Comparison of ENCODE assay signal across 19 cellular contexts in genomic region chr17:80099291-80100034, GRCh38. TPM values are rescaled to one million over a fixed set of nuclear protein-coding genes. Genes with fewer than 3 reads are reported as not detected.
A peak's percentile ranks its signal among the peaks of the same experiment; 100 is the strongest.
DNase-seq lines count a peak whose midpoint lies in the region; ATAC-seq and TF ChIP-seq lines count a peak whose summit lies in the region.
"Had no signal": no experiment of that assay in that cellular context is flagged by ENCODE, and none has a peak within 500 bp of the region (broad histone marks: within the 10 kb centered on the region; RNA-seq: fewer than 3 reads in every experiment).

No MANE protein-coding gene starts in this region.

- peaks cover 19% of the 10 kb centered on the region for H3K4me1 ChIP-seq in CD4-positive, CD25-positive, alpha-beta regulatory T cell (ENCODE audit: control insufficient read depth, insufficient read depth, low read length, poor library complexity, severe bottlenecking)
- peaks cover 21% of the 10 kb centered on the region for H3K4me1 ChIP-seq in CD8-positive, alpha-beta memory T cell (ENCODE audit: insufficient read depth, low read length)

- ATAC-seq in CD4-positive, CD25-positive, alpha-beta regulatory T cell (ENCODE audit: low read depth in 2 of 2), result no peak
- no peak for ATAC-seq in central memory CD8-positive, alpha-beta T cell (replicated peaks; ENCODE audit: extremely low read depth, poor library complexity, severe bottlenecking)

- CTCF ChIA-PET in CD8-positive, alpha-beta memory T cell (lab: Charles Lee), result no interaction called here
- CTCF ChIA-PET in HEK293T (lab: Yijun Ruan, JAX), result no interaction called here

- H3K36me3 ChIP-seq in CD4-positive, CD25-positive, alpha-beta regulatory T cell (ENCODE audit: control insufficient read depth, insufficient read depth, low read length), result no peaks in the 10 kb centered on the region
- no peaks in the 10 kb centered on the region for H3K36me3 ChIP-seq in CD8-positive, alpha-beta memory T cell (ENCODE audit: insufficient read depth, low read length)
- H3K36me3 ChIP-seq: SJCRH30, upper lobe of left lung had no signal

- H3K4me3 Mint-ChIP-seq in CD4-positive, CD25-positive, alpha-beta regulatory T cell, result peak overlapping the region; percentile 77 to 91 (median 88)
- peak overlapping the region; percentile 13 to 86 (median 34) for H3K4me3 Mint-ChIP-seq in CD8-positive, alpha-beta memory T cell
- peak overlapping the region; percentile 9 for H3K4me3 Mint-ChIP-seq in central memory CD8-positive, alpha-beta T cell
- H3K4me3 Mint-ChIP-seq in nephron progenitor cell, result peak overlapping the region; percentile 50

- POLR2A ChIA-PET in CD8-positive, alpha-beta memory T cell (lab: Charles Lee), result no interaction called here
- POLR2A ChIA-PET in HEK293T (lab: Yijun Ruan, JAX), result interaction anchor here (0.6 kb wide), 1 partner anchor 17 kb away, joined by 3 read pairs; no protein-coding TSS in a partner anchor

- H3K27me3 Mint-ChIP-seq in CD4-positive, CD25-positive, alpha-beta regulatory T cell, result peaks cover 24% of the 10 kb centered on the region
- H3K27me3 Mint-ChIP-seq in CD8-positive, alpha-beta memory T cell, result peaks cover 0 to 3% of the 10 kb centered on the region in 2 donors
- H3K27me3 Mint-ChIP-seq in central memory CD8-positive, alpha-beta T cell, result no peaks in the 10 kb centered on the region
- peaks cover 15% of the 10 kb centered on the region for H3K27me3 Mint-ChIP-seq in nephron progenitor cell (ENCODE audit: low read depth, poor library complexity)
- H3K27me3 Mint-ChIP-seq: activated naive CD4-positive, alpha-beta T cell treated with anti-CD3 and anti-CD28 coated beads, Interleukin-2, amount 50 U/mL, for 24 hours had no signal

- no peaks in the 10 kb centered on the region for H3K36me3 Mint-ChIP-seq in CD4-positive, CD25-positive, alpha-beta regulatory T cell
- H3K36me3 Mint-ChIP-seq in CD8-positive, alpha-beta memory T cell, result peaks cover 0 to 5% (median 0%) of the 10 kb centered on the region in 3 donors
- H3K36me3 Mint-ChIP-seq in central memory CD8-positive, alpha-beta T cell (ENCODE audit: insufficient read depth), result peaks cover 8% of the 10 kb centered on the region
- no peaks in the 10 kb centered on the region for H3K36me3 Mint-ChIP-seq in nephron progenitor cell (ENCODE audit: low read depth)
- H3K36me3 Mint-ChIP-seq: activated naive CD4-positive, alpha-beta T cell treated with anti-CD3 and anti-CD28 coated beads, Interleukin-2, amount 50 U/mL, for 24 hours had no signal

- H3K27me3 ChIP-seq in CD4-positive, CD25-positive, alpha-beta regulatory T cell (ENCODE audit: control insufficient read depth, insufficient read depth, low read length), result no peaks in the 10 kb centered on the region
- no peaks in the 10 kb centered on the region for H3K27me3 ChIP-seq in CD8-positive, alpha-beta memory T cell (ENCODE audit: insufficient read depth, low read length, poor library complexity, severe bottlenecking)
- H3K27me3 ChIP-seq: SJCRH30, upper lobe of left lung had no signal

- no peak overlapping the region for H3K27ac ChIP-seq in CD4-positive, CD25-positive, alpha-beta regulatory T cell (ENCODE audit: insufficient read depth, low read length, poor library complexity, severe bottlenecking)
- H3K27ac ChIP-seq in CD8-positive, alpha-beta memory T cell (ENCODE audit: low read depth, low read length), result no peak overlapping the region
- H3K27ac ChIP-seq: SJCRH30, upper lobe of left lung had no signal

- no peak for TF ChIP-seq CTCF in nephron progenitor cell (IDR thresholded peaks at IDR 0.05)

- H3K4me3 ChIP-seq in CD4-positive, CD25-positive, alpha-beta regulatory T cell (ENCODE audit: low read depth, low read length), result no peak overlapping the region
- H3K4me3 ChIP-seq in CD8-positive, alpha-beta memory T cell (ENCODE audit: low read length), result no peak overlapping the region
- H3K4me3 ChIP-seq: SJCRH30, upper lobe of left lung had no signal

- no peaks in the 10 kb centered on the region for H3K9me3 ChIP-seq in CD4-positive, CD25-positive, alpha-beta regulatory T cell (ENCODE audit: control insufficient read depth in 2 of 2, low read length in 2 of 2)
- H3K9me3 ChIP-seq in CD8-positive, alpha-beta memory T cell (ENCODE audit: low read length), result no peaks in the 10 kb centered on the region
- H3K9me3 ChIP-seq: SJCRH30, upper lobe of left lung had no signal

- H3K4me1 Mint-ChIP-seq in CD4-positive, CD25-positive, alpha-beta regulatory T cell, result peaks cover 8 to 32% (median 17%) of the 10 kb centered on the region in 4 donors
- peaks cover 19 to 35% (median 29%) of the 10 kb centered on the region in 3 donors for H3K4me1 Mint-ChIP-seq in CD8-positive, alpha-beta memory T cell
- H3K4me1 Mint-ChIP-seq in central memory CD8-positive, alpha-beta T cell, result peaks cover 26% of the 10 kb centered on the region
- H3K4me1 Mint-ChIP-seq in nephron progenitor cell, result peaks cover 79% of the 10 kb centered on the region

- H3K9me3 Mint-ChIP-seq in CD4-positive, CD25-positive, alpha-beta regulatory T cell, result peaks cover 0 to 5% (median 0%) of the 10 kb centered on the region in 7 donors
- H3K9me3 Mint-ChIP-seq in CD8-positive, alpha-beta memory T cell, result no peaks in the 10 kb centered on the region
- H3K9me3 Mint-ChIP-seq in central memory CD8-positive, alpha-beta T cell, result no peaks in the 10 kb centered on the region
- H3K9me3 Mint-ChIP-seq in nephron progenitor cell, result no peaks in the 10 kb centered on the region
- H3K9me3 Mint-ChIP-seq: activated naive CD4-positive, alpha-beta T cell treated with anti-CD3 and anti-CD28 coated beads, Interleukin-2, amount 50 U/mL, for 24 hours had no signal

- peak overlapping the region in 1 of 3 donors; percentile 32 for H3K27ac Mint-ChIP-seq in CD4-positive, CD25-positive, alpha-beta regulatory T cell
- H3K27ac Mint-ChIP-seq in CD8-positive, alpha-beta memory T cell, result peak overlapping the region in 2 of 8 donors; percentile 29 to 56
- no peak overlapping the region for H3K27ac Mint-ChIP-seq in central memory CD8-positive, alpha-beta T cell (ENCODE audit: low read depth)
- H3K27ac Mint-ChIP-seq in nephron progenitor cell, result peak overlapping the region; percentile 36

- no peak for DNase-seq in CD4-positive, CD25-positive, alpha-beta regulatory T cell
- peak in 1 of 5 donors; percentile 47 for DNase-seq in CD8-positive, alpha-beta memory T cell
- DNase-seq in central memory CD8-positive, alpha-beta T cell (ENCODE audit: low spot score in 2 of 2), result no peak
- DNase-seq in nephron progenitor cell (no peak), HEK293T (ENCODE audit: extremely low spot score) (no peak), NCI-H1417 (lab: John Stamatoyannopoulos, UW) (no peak)
- DNase-seq in stimulated activated CD4-positive, alpha-beta T cell treated with anti-CD3 and anti-CD28 coated beads, Interleukin-4, amount 100 ng/mL, for 1 hour, result no peak
- DNase-seq: activated CD4-positive, alpha-beta T cell treated with anti-CD3 and anti-CD28 coated beads, Interleukin-2, amount 50 U/mL, for 48 hours; activated T-cell treated with anti-CD3 and anti-CD28 coated beads, Interleukin-2, amount 50 U/mL, for 1 hour; AML-193; effector memory CD4-positive, alpha-beta T cell; mesendoderm; NCI-H1694; NCI-H774; SJCRH30; small intestine; stimulated activated CD4-positive, alpha-beta T cell treated with anti-CD3 and anti-CD28 coated beads, Interleukin-4, amount 100 ng/mL, for 24 hours; upper lobe of left lung had no signal

TF ChIP-seq in HEK293T, 16 proteins besides CTCF, POLR2A, EP300 and RAD21:
- TF ChIP-seq FOXM1 (IDR thresholded peaks at IDR 0.05; ENCODE audit: borderline replicate concordance) (no peak), BHLHE40 (IDR thresholded peaks at IDR 0.05; ENCODE audit: borderline replicate concordance) (no peak), L3MBTL2 (conservative IDR thresholded peaks at IDR 0.05) (no peak), CTBP1 (IDR thresholded peaks at IDR 0.05; ENCODE audit: borderline replicate concordance) (no peak), HDGF (IDR thresholded peaks at IDR 0.05; ENCODE audit: borderline replicate concordance) (no peak), SUZ12 (IDR thresholded peaks at IDR 0.05) (no peak), FOXA1 (IDR thresholded peaks at IDR 0.05) (no peak), ARNT (IDR thresholded peaks at IDR 0.05) (no peak), FOXK2 (IDR thresholded peaks at IDR 0.05) (no peak), ELF4 (IDR thresholded peaks at IDR 0.05) (no peak), PKNOX1 (IDR thresholded peaks at IDR 0.05) (no peak)

RNA-seq across cellular contexts. Expression of gene GAA, which starts 1.9 kb away (rescaled TPM):
- 22.0 TPM for total RNA-seq in CD4-positive, CD25-positive, alpha-beta regulatory T cell
- 10 to 100 TPM in 2 of 4 donors, 1 to 10 TPM in 2; 9.8 to 13.6 (median 10.8) TPM for polyA plus RNA-seq in CD4-positive, CD25-positive, alpha-beta regulatory T cell
- total RNA-seq in CD8-positive, alpha-beta memory T cell, result 10 to 100 TPM; 30.5 to 31.0 TPM
- 13.7 TPM for polyA plus RNA-seq in CD8-positive, alpha-beta memory T cell

RNA-seq across cellular contexts. Expression of gene EIF4A3, which starts 47.5 kb away (rescaled TPM):
- total RNA-seq in CD4-positive, CD25-positive, alpha-beta regulatory T cell, result 117 TPM
- polyA plus RNA-seq in CD4-positive, CD25-positive, alpha-beta regulatory T cell, result 100 to 1,000 TPM in 2 of 4 donors, 10 to 100 TPM in 2; 91.7 to 122 (median 104) TPM
- total RNA-seq in CD8-positive, alpha-beta memory T cell, result 100 to 1,000 TPM; 174 to 181 TPM
- 77.6 TPM for polyA plus RNA-seq in CD8-positive, alpha-beta memory T cell

Comparison
In these comparisons a context has a peak if more than half of its experiments do, and no peak if none do; other contexts are left out.
1. H3K4me3 Mint-ChIP-seq: peak in every context shown above with its lines; median percentile 88 in CD4-positive, CD25-positive, alpha-beta regulatory T cell; 50 in nephron progenitor cell; 34 in CD8-positive, alpha-beta memory T cell; 9 in central memory CD8-positive, alpha-beta T cell.